ENCODE assay signal across 19 cellular contexts in genomic region chr3:50120364-50121095, GRCh38. TPM values are rescaled to one million over a fixed set of nuclear protein-coding genes. Genes with fewer than 3 reads are reported as not detected.
DNase-seq lines count a peak whose midpoint lies in the region; ATAC-seq and TF ChIP-seq lines count a peak whose summit lies in the region.
"Had no signal": no experiment of that assay in that cellular context is flagged by ENCODE, and none has a peak within 500 bp of the region (broad histone marks: within the 10 kb centered on the region; RNA-seq: fewer than 3 reads in every experiment).

No MANE protein-coding gene starts in this region.

- H3K4me3 Mint-ChIP-seq in T-cell, result no peak overlapping the region
- H3K4me3 Mint-ChIP-seq in type B pancreatic cell, result no peak overlapping the region
- H3K4me3 Mint-ChIP-seq: CD4-positive, alpha-beta memory T cell; T-helper 2 cell treated with Interferon-gamma antibody and Interleukin-4, amounts not matched to agents 5 μg/mL and 100 μg/mL, for 36 hours had no signal

- peaks cover 14% of the 10 kb centered on the region for H3K4me1 ChIP-seq in left ventricle myocardium inferior
- H3K4me1 ChIP-seq in HAP-1, result no peaks in the 10 kb centered on the region

- H3K9me3 ChIP-seq in left ventricle myocardium inferior (replicated peaks) (no peaks in the 10 kb centered on the region), HAP-1 (no peaks in the 10 kb centered on the region)

- intact Hi-C loops in Right ventricle myocardium superior (cut with DNase I), result loop anchor here (1.0 kb wide), 1 partner anchor 69 kb away; no protein-coding TSS in a partner anchor
- intact Hi-C loops in left ventricle myocardium inferior (cut with micrococcal nuclease), result loop anchor here (1.0 kb wide), 1 partner anchor 69 kb away; no protein-coding TSS in a partner anchor

- H3K9me3 Mint-ChIP-seq in T-cell, result no peaks in the 10 kb centered on the region
- H3K9me3 Mint-ChIP-seq in type B pancreatic cell, result no peaks in the 10 kb centered on the region
- H3K9me3 Mint-ChIP-seq: neural crest cell; T-helper 2 cell treated with Interferon-gamma antibody and Interleukin-4, amounts not matched to agents 5 μg/mL and 100 μg/mL, for 36 hours had no signal

- no peak overlapping the region for H3K4me3 ChIP-seq in left ventricle myocardium inferior
- H3K4me3 ChIP-seq in HAP-1, result no peak overlapping the region
- H3K4me3 ChIP-seq: dorsolateral prefrontal cortex had no signal

- peaks cover 0 to 4% (median 0%) of the 10 kb centered on the region in 3 donors for H3K4me1 Mint-ChIP-seq in T-cell
- peaks cover 30% of the 10 kb centered on the region for H3K4me1 Mint-ChIP-seq in type B pancreatic cell (ENCODE audit: unreplicated experiment)
- H3K4me1 Mint-ChIP-seq: neural crest cell had no signal

- CTCF ChIA-PET in T-cell (lab: Charles Lee), result interaction anchor here (0.6 to 1.5 kb wide), 5 partner anchors 27 to 317 kb away, joined by 3 to 5 read pairs (median 3); partner anchors contain the start of gene INKA1 (in 1 of the 2)

- POLR2A ChIA-PET in T-cell (lab: Charles Lee), result no interaction called here

- H3K27me3 Mint-ChIP-seq in T-cell (no peaks in the 10 kb centered on the region), type B pancreatic cell (no peaks in the 10 kb centered on the region)
- H3K27me3 Mint-ChIP-seq: CD4-positive, alpha-beta memory T cell had no signal

- TF ChIP-seq CTCF in left ventricle myocardium inferior (IDR thresholded peaks at IDR 0.05; ENCODE audit: borderline replicate concordance) (no peak), type B pancreatic cell (conservative IDR thresholded peaks at IDR 0.05) (no peak)

- in situ Hi-C loops in HAP-1 (cut with MboI; ENCODE audit: low sequenced_read_pairs), result loop anchor here (5.0 kb wide), 2 partner anchors 62 to 152 kb away; no protein-coding TSS in a partner anchor

- DNase-seq in Right ventricle myocardium superior (peak; percentile 30), left ventricle myocardium inferior (no peak), T-cell (no peak), left lobe of liver (ENCODE audit: low spot score) (no peak), type B pancreatic cell (ENCODE audit: extremely low spot score, unreplicated experiment) (no peak), HAP-1 (ENCODE audit: low spot score in 2 of 2) (no peak), kidney glomerular epithelial cell (lab: John Stamatoyannopoulos, UW) (no peak), islet precursor cell (no peak)
- DNase-seq: CD4-positive, alpha-beta memory T cell; foreskin fibroblast; hippocampal formation; Kasumi-1; NCI-H1105; NCI-H2081 treated with DMSO at 0.1 percent for 48 hours; NCI-H510A treated with DMSO at 0.1 percent for 48 hours had no signal

- H3K27me3 ChIP-seq in left ventricle myocardium inferior (ENCODE audit: low read depth), result no peaks in the 10 kb centered on the region
- no peaks in the 10 kb centered on the region for H3K27me3 ChIP-seq in HAP-1 (ENCODE audit: low read depth)
- H3K27me3 ChIP-seq: dorsolateral prefrontal cortex had no signal

- H3K27ac Mint-ChIP-seq in T-cell (no peak overlapping the region), type B pancreatic cell (peak overlapping the region; percentile 34)
- H3K27ac Mint-ChIP-seq: T-helper 2 cell treated with Interferon-gamma antibody and Interleukin-4, amounts not matched to agents 5 μg/mL and 100 μg/mL, for 36 hours had no signal

- ATAC-seq in Right ventricle myocardium superior (ENCODE audit: poor library complexity) (peak; percentile 4), T-cell (replicated peaks in 1 of 4) (peak in 3 of 4 experiments; percentile 6 to 16 (median 7)), left lobe of liver (peak; percentile 3)

- H3K36me3 Mint-ChIP-seq in T-cell, result peaks cover 30% of the 10 kb centered on the region
- H3K36me3 Mint-ChIP-seq in type B pancreatic cell, result peaks cover 20% of the 10 kb centered on the region

- H3K36me3 ChIP-seq in left ventricle myocardium inferior (peaks cover 59% of the 10 kb centered on the region), HAP-1 (replicated peaks) (peaks cover 53% of the 10 kb centered on the region)

- no peak overlapping the region for H3K27ac ChIP-seq in left ventricle myocardium inferior (replicated peaks)
- H3K27ac ChIP-seq: epithelial cell of prostate had no signal

RNA-seq across cellular contexts. Expression of gene RBM5, which starts 31.8 kb away (rescaled TPM):
- total RNA-seq in Right ventricle myocardium superior, result 56.7 TPM
- total RNA-seq in left ventricle myocardium inferior, result 58.4 TPM
- 100 to 1,000 TPM; 293 to 354 (median 316) TPM for total RNA-seq in T-cell
- total RNA-seq in left lobe of liver, result 50.9 TPM
- 170 and 244 TPM in 2 replicates for total RNA-seq in type B pancreatic cell (ENCODE audit: low replicate concordance)

RNA-seq across cellular contexts. Expression of gene SEMA3F, which starts 34.6 kb away (rescaled TPM):
- total RNA-seq in Right ventricle myocardium superior (10.8 TPM), left ventricle myocardium inferior (10.2 TPM), T-cell (under 1 TPM in 4 of 5 donors, not detected in 1; 0.32 to 0.46 (median 0.36) TPM), left lobe of liver (4.0 TPM), type B pancreatic cell (ENCODE audit: low replicate concordance) (41.9 and 48.0 TPM in 2 replicates)
- total RNA-seq: CD4-positive, alpha-beta memory T cell had no signal
